1 cellular context compared by ENCODE assay signal in genomic region chr2:226131299-226131784, GRCh38.
TF ChIP-seq lines count a peak whose summit lies in the region.

No MANE protein-coding gene starts in this region.

TF ChIP-seq in HepG2, 621 proteins besides CTCF, POLR2A, EP300 and RAD21 (continued from another document):
- TF ChIP-seq TEF (CRISPR knock-in tag; IDR thresholded peaks at IDR 0.05) = no peak
- no peak for TF ChIP-seq HNRNPH1 (optimal IDR thresholded peaks at IDR 0.05; ENCODE audit: low read depth, low read length)
